In the genomic region with DNA sequence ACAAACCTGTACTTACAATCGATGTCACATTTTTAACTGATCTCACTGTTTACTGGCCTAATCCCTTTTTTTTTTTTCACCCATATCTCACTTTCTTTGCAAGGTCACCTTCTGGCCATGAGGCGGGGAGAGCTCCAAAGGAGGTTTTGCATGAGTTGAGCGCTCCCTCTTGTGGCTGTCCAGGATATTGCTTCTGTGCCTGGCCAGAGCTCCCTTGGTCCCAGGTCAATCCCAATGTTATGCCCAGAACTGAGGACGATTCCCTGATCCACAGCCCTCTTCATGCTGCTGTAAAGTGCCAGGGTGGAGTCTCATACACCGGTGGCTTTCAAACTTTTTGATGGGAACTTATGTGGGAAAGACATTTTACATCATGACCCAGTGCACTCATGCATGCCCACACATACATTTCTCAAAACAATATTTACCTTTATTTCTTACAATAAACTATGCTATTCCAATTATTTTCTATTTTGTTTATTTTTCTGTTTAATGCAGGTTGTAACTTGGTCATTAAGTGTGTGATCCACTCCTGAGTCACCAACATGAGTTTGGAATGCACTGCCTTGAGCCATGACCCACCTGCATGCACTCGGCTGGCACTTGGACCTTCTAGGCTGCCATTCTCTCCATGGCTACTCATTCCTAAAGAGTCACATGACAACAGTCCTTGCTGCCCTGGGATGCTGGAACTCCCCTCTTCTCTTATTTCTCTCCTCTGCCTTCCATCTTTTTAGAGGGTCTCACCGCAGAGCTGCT, we compare ENCODE assay signal across 8 cellular contexts. TPM values are rescaled to one million over a fixed set of nuclear protein-coding genes. Genes with fewer than 3 reads are reported as not detected.
A peak's percentile ranks its signal among the peaks of the same experiment; 100 is the strongest.
DNase-seq lines count a peak whose midpoint lies in the region; ATAC-seq and TF ChIP-seq lines count a peak whose summit lies in the region.

No MANE protein-coding gene starts in this region.

- H3K27ac Mint-ChIP-seq in activated CD8-positive, alpha-beta memory T cell treated with anti-CD3 and anti-CD28 coated beads, Interleukin-2, amount 10 ng/mL, durations not matched to agents 7 days and 5 days, result no peak overlapping the region
- H3K27ac Mint-ChIP-seq in naive B cell, result peak overlapping the region in 1 of 6 donors; percentile 22

- H3K4me1 Mint-ChIP-seq in activated CD8-positive, alpha-beta memory T cell treated with anti-CD3 and anti-CD28 coated beads, Interleukin-2, amount 10 ng/mL, durations not matched to agents 7 days and 5 days, result peaks cover 5% of the 10 kb centered on the region
- peaks cover 0 to 6% (median 4%) of the 10 kb centered on the region in 3 donors for H3K4me1 Mint-ChIP-seq in naive B cell

- peaks cover 58% of the 10 kb centered on the region for H3K27me3 Mint-ChIP-seq in activated CD8-positive, alpha-beta memory T cell treated with anti-CD3 and anti-CD28 coated beads, Interleukin-2, amount 10 ng/mL, durations not matched to agents 7 days and 5 days
- peaks cover 24 to 60% (median 38%) of the 10 kb centered on the region in 3 donors for H3K27me3 Mint-ChIP-seq in naive B cell

- ATAC-seq in activated CD8-positive, alpha-beta memory T cell treated with anti-CD3 and anti-CD28 coated beads, Interleukin-2, amount 10 ng/mL, durations not matched to agents 7 days and 5 days, result peak; percentile 76
- ATAC-seq in naive B cell (ENCODE audit: low read depth in 2 of 2), result peak in 1 of 2 donors; percentile 49

- no peaks in the 10 kb centered on the region for H3K36me3 Mint-ChIP-seq in activated CD8-positive, alpha-beta memory T cell treated with anti-CD3 and anti-CD28 coated beads, Interleukin-2, amount 10 ng/mL, durations not matched to agents 7 days and 5 days
- no peaks in the 10 kb centered on the region for H3K36me3 Mint-ChIP-seq in naive B cell

- H3K4me3 Mint-ChIP-seq in activated CD8-positive, alpha-beta memory T cell treated with anti-CD3 and anti-CD28 coated beads, Interleukin-2, amount 10 ng/mL, durations not matched to agents 7 days and 5 days, result no peak overlapping the region
- no peak overlapping the region for H3K4me3 Mint-ChIP-seq in naive B cell

- no peak for TF ChIP-seq POLR2A in erythroblast (IDR thresholded peaks at IDR 0.05; ENCODE audit: low read length)

- DNase-seq in SIG-M5 treated with dmso at 0.1 percent for 504 hours (lab: John Stamatoyannopoulos, UW; ENCODE audit: unreplicated experiment) (peak; percentile 77), SIG-M5 (lab: John Stamatoyannopoulos, UW) (no peak), HT-29 (ENCODE audit: low spot score) (peak; percentile 87), NOMO-1 treated with dmso at 0.1 percent for 144 hours (lab: John Stamatoyannopoulos, UW; ENCODE audit: unreplicated experiment) (peak; percentile 63), erythroblast (lab: John Stamatoyannopoulos, UW) (peak; percentile 64 to 77), naive B cell (peak; percentile 46)
- peak; percentile 74 for DNase-seq in activated CD8-positive, alpha-beta memory T cell treated with anti-CD3 and anti-CD28 coated beads, Interleukin-2, amount 10 ng/mL, durations not matched to agents 7 days and 5 days
- DNase-seq in stimulated activated CD8-positive, alpha-beta memory T cell treated with anti-CD3 and anti-CD28 coated beads, Interleukin-7, amount 100 ng/mL, for 48 hours (ENCODE audit: extremely low read depth in 1 of 2, low read depth in 1 of 2), result peak; percentile 15 to 37

- CTCF ChIA-PET in activated CD8-positive, alpha-beta memory T cell treated with anti-CD3 and anti-CD28 coated beads, Interleukin-2, amount 10 ng/mL, durations not matched to agents 7 days and 5 days (lab: Charles Lee), result interaction anchor here (0.6 to 9.6 kb wide), 59 partner anchors 8 to 1470 kb away, joined by 3 to 370 read pairs (median 4); a partner anchor contains a TSS

- H3K9me3 Mint-ChIP-seq in activated CD8-positive, alpha-beta memory T cell treated with anti-CD3 and anti-CD28 coated beads, Interleukin-2, amount 10 ng/mL, durations not matched to agents 7 days and 5 days (ENCODE audit: low read depth), result no peaks in the 10 kb centered on the region
- H3K9me3 Mint-ChIP-seq in naive B cell, result peaks cover 0 to 4% (median 2%) of the 10 kb centered on the region in 7 donors

RNA-seq across cellular contexts. Expression of a gene that starts 9.6 kb away (rescaled TPM):
- total RNA-seq in HT-29 (2014; rRNA removed; shearing (Covaris generic)), result not detected in 2 replicates
- total RNA-seq in activated CD8-positive, alpha-beta memory T cell treated with anti-CD3 and anti-CD28 coated beads, Interleukin-2, amount 10 ng/mL, durations not matched to agents 7 days and 5 days, result not detected
- not detected for polyA plus RNA-seq in naive B cell (ENCODE audit: low read depth in 6 of 6)

RNA-seq across cellular contexts. Expression of a gene that starts 22.5 kb away (rescaled TPM):
- not detected in 2 replicates for total RNA-seq in HT-29 (2014; rRNA removed; shearing (Covaris generic))
- not detected for total RNA-seq in activated CD8-positive, alpha-beta memory T cell treated with anti-CD3 and anti-CD28 coated beads, Interleukin-2, amount 10 ng/mL, durations not matched to agents 7 days and 5 days
- polyA plus RNA-seq in naive B cell (ENCODE audit: low read depth in 6 of 6), result not detected
